8 cellular contexts compared by ENCODE assay signal in genomic region chr7:84194484-84195260, GRCh38. TPM values are rescaled to one million over a fixed set of nuclear protein-coding genes. Genes with fewer than 3 reads are reported as not detected.
A peak's percentile ranks its signal among the peaks of the same experiment; 100 is the strongest.
DNase-seq lines count a peak whose midpoint lies in the region; ATAC-seq and TF ChIP-seq lines count a peak whose summit lies in the region.

Gene SEMA3A, minus strand, starts transcription at chr7:84194789. Its CDS starts 203 bp downstream, at chr7:84194586.

- H3K9me3 ChIP-seq in ES-I3 (ENCODE audit: control insufficient read depth, insufficient read depth, low read length) (no peaks in the 10 kb centered on the region), T-helper 17 cell (ENCODE audit: control insufficient read depth, low read length, poor library complexity, severe bottlenecking) (no peaks in the 10 kb centered on the region), ectodermal cell (ENCODE audit: control insufficient read depth, low read length) (no peaks in the 10 kb centered on the region), lung (ENCODE audit: control insufficient read depth in 2 of 2, insufficient read depth in 1 of 2, low read length in 1 of 2) (no peaks in the 10 kb centered on the region), subcutaneous abdominal adipose tissue (ENCODE audit: control insufficient read depth in 5 of 5, low read length in 5 of 5) (no peaks in the 10 kb centered on the region)

- no peaks in the 10 kb centered on the region for H3K36me3 Mint-ChIP-seq in T-helper 17 cell (ENCODE audit: low read depth)

- peak within 1 kb of the TSS; percentile 84 for H3K4me3 Mint-ChIP-seq in T-helper 17 cell

- WGBS in ectodermal cell, 2 experiments, result 1% methylated on average over 14 to 15 of the region's 15 CpGs
- WGBS in lung, 2 donors, result 0 to 1% methylated on average over 15 of the region's 15 CpGs

- peak; percentile 35 for ATAC-seq in T-helper 17 cell
- peak; percentile 6 for ATAC-seq in lung (ENCODE audit: insufficient read depth, low FRiP score)
- no peak for ATAC-seq in HG02610 (IDR thresholded peaks at IDR 0.05; ENCODE audit: unreplicated experiment)
- ATAC-seq in HG03159 (IDR thresholded peaks at IDR 0.05; ENCODE audit: unreplicated experiment), result no peak

- peak within 1 kb of the TSS; percentile 27 for H3K27ac Mint-ChIP-seq in T-helper 17 cell

- no peaks in the 10 kb centered on the region for H3K36me3 ChIP-seq in ES-I3 (ENCODE audit: insufficient read depth, low read length)
- H3K36me3 ChIP-seq in ectodermal cell (ENCODE audit: control insufficient read depth, insufficient read depth, low read length), result no peaks in the 10 kb centered on the region
- H3K36me3 ChIP-seq in lung (ENCODE audit: control insufficient read depth in 2 of 2, insufficient read depth in 2 of 2, low read length in 2 of 2), result no peaks in the 10 kb centered on the region
- no peaks in the 10 kb centered on the region for H3K36me3 ChIP-seq in subcutaneous abdominal adipose tissue (ENCODE audit: control insufficient read depth in 5 of 5, insufficient read depth in 5 of 5, low read length in 5 of 5)

- DNase-seq in LoVo (ENCODE audit: low spot score) (peak; percentile 72), T-helper 17 cell (no peak), lung (ENCODE audit: low spot score) (no peak)

- peaks cover 12% of the 10 kb centered on the region; the same call in 1 of the 2 replicates for H3K4me1 ChIP-seq in ES-I3 (ENCODE audit: insufficient read depth, low read length)
- peaks cover 16% of the 10 kb centered on the region for H3K4me1 ChIP-seq in ectodermal cell (ENCODE audit: control insufficient read depth, insufficient read depth, low read length)
- peaks cover 0 to 5% of the 10 kb centered on the region in 2 donors for H3K4me1 ChIP-seq in lung (ENCODE audit: control insufficient read depth in 2 of 2, insufficient read depth in 2 of 2, low read length in 2 of 2)
- H3K4me1 ChIP-seq in subcutaneous abdominal adipose tissue (ENCODE audit: control insufficient read depth in 5 of 5, insufficient read depth in 5 of 5, low read length in 5 of 5), result peaks cover 2 to 38% (median 18%) of the 10 kb centered on the region in 5 donors

- H3K27me3 ChIP-seq in ectodermal cell (ENCODE audit: control insufficient read depth, insufficient read depth, low read length, poor library complexity, severe bottlenecking), result no peaks in the 10 kb centered on the region
- no peaks in the 10 kb centered on the region for H3K27me3 ChIP-seq in lung (ENCODE audit: control insufficient read depth, insufficient read depth)
- H3K27me3 ChIP-seq in subcutaneous abdominal adipose tissue (ENCODE audit: control insufficient read depth in 5 of 5, insufficient read depth in 4 of 5, low read length in 5 of 5), result no peaks in the 10 kb centered on the region

- H3K9ac ChIP-seq in ES-I3 (ENCODE audit: low read depth, low read length) (peak within 1 kb of the TSS; percentile 94), subcutaneous abdominal adipose tissue (ENCODE audit: low read length in 5 of 5) (peak within 1 kb of the TSS in 4 of 5 donors; percentile 63 to 73 (median 66))

- peak within 1 kb of the TSS; percentile 83 for H3K27ac ChIP-seq in ectodermal cell (ENCODE audit: insufficient read depth, low read depth, low read length, poor library complexity, severe bottlenecking)
- H3K27ac ChIP-seq in lung (ENCODE audit: low read depth in 1 of 2, low read length in 1 of 2), result peak within 1 kb of the TSS in 1 of 2 donors; percentile 3
- no peak within 1 kb of the TSS for H3K27ac ChIP-seq in subcutaneous abdominal adipose tissue (ENCODE audit: low read depth, low read length)

- H3K4me3 ChIP-seq in ectodermal cell (ENCODE audit: insufficient read depth, low read depth, low read length), result peak within 1 kb of the TSS; percentile 74
- peak within 1 kb of the TSS; percentile 38 for H3K4me3 ChIP-seq in lung
- peak within 1 kb of the TSS; percentile 63 to 86 (median 70) for H3K4me3 ChIP-seq in subcutaneous abdominal adipose tissue (ENCODE audit: low read depth in 1 of 5, low read length in 5 of 5)

- H3K4me1 Mint-ChIP-seq in T-helper 17 cell, result peaks cover 4% of the 10 kb centered on the region

- peak; percentile 33 for TF ChIP-seq CTCF in lung (IDR thresholded peaks at IDR 0.05; ENCODE audit: control extremely low read depth, extremely low read depth)

- H3K27me3 Mint-ChIP-seq in T-helper 17 cell, result no peaks in the 10 kb centered on the region

RNA-seq across cellular contexts. Expression of gene SEMA3A, which starts in this region (rescaled TPM):
- total RNA-seq in T-helper 17 cell (not detected), lung (10 to 100 TPM in 1 of 2 donors, 1 to 10 TPM in 1; 9.4 to 21.4 TPM)
- polyA plus RNA-seq in ectodermal cell (2013, experiment 1 of 4), result 52.0 TPM
- polyA plus RNA-seq in ectodermal cell (2013, experiment 2 of 4), result 81.6 TPM
- 46.8 TPM for polyA plus RNA-seq in ectodermal cell (2013, experiment 3 of 4)
- 51.8 TPM for polyA plus RNA-seq in ectodermal cell (2013, experiment 4 of 4)
- 1 to 10 TPM in 1 of 2 donors, under 1 TPM in 1; 0.79 to 1.5 TPM for polyA plus RNA-seq in lung

Comparison
In these comparisons a context has a peak if more than half of its experiments do, and no peak if none do; other contexts are left out.
1. RNA of gene SEMA3A (total RNA-seq): 9.4 to 21.4 TPM in lung; not detected in T-helper 17 cell; every median in the first group is over 4 times any median in the second.
2. Peak in ATAC-seq in T-helper 17 cell; RNA of the gene not detected or under 1 TPM.
3. Peak in every context shown above with its lines, with median percentiles within 50 percentile points of each other: H3K4me3 ChIP-seq.